Comparison of ENCODE assay signal across 1 cellular context in genomic region chr4:119506761-119507160, GRCh38.
TF ChIP-seq lines count a peak whose summit lies in the region.

No MANE protein-coding gene starts in this region.

TF ChIP-seq in IMR-90, 13 proteins besides CTCF, POLR2A, EP300 and RAD21:
- TF ChIP-seq ELK1 (IDR thresholded peaks at IDR 0.05; ENCODE audit: borderline replicate concordance, low read depth, low read length), result no peak
- TF ChIP-seq MXI1 (IDR thresholded peaks at IDR 0.05; ENCODE audit: borderline replicate concordance, low read depth, low read length), result no peak
- TF ChIP-seq RFX5 (IDR thresholded peaks at IDR 0.05; ENCODE audit: low read depth, low read length), result no peak
- no peak for TF ChIP-seq CHD1 (IDR thresholded peaks at IDR 0.05; ENCODE audit: low read depth, low read length)
- no peak for TF ChIP-seq CEBPB (IDR thresholded peaks at IDR 0.05; ENCODE audit: low read depth, low read length)
- TF ChIP-seq NFE2L2 (IDR thresholded peaks at IDR 0.05; ENCODE audit: low read depth, low read length), result no peak
